Comparison of ENCODE assay signal across 11 cellular contexts in genomic region chr4:73870260-73870659, GRCh38. TPM values are rescaled to one million over a fixed set of nuclear protein-coding genes. Genes with fewer than 3 reads are reported as not detected.
DNase-seq lines count a peak whose midpoint lies in the region; ATAC-seq, FAIRE-seq and TF ChIP-seq lines count a peak whose summit lies in the region.
"Had no signal": no experiment of that assay in that cellular context is flagged by ENCODE, and none has a peak within 500 bp of the region (broad histone marks: within the 10 kb centered on the region; RNA-seq: fewer than 3 reads in every experiment).

No MANE protein-coding gene starts in this region.

- no peak overlapping the region for H3K18ac ChIP-seq in H9 (ENCODE audit: insufficient read length, low read depth, low read length)

- H3K36me3 Mint-ChIP-seq in H9 (ENCODE audit: insufficient read depth in 1 of 3, low read depth in 3 of 3), result no peaks in the 10 kb centered on the region
- H3K36me3 Mint-ChIP-seq in astrocyte (ENCODE audit: low read depth, unreplicated experiment), result peaks cover 2% of the 10 kb centered on the region
- no peaks in the 10 kb centered on the region for H3K36me3 Mint-ChIP-seq in activated T-helper 2 cell treated with anti-CD3 and anti-CD28 coated beads, Interferon-gamma antibody, Interleukin-2, Interleukin-4, amounts not matched to agents 10 μg/mL and 5 μg/mL and 100 μg/mL, durations not matched to agents 14 hours and 24 hours and 36 hours (ENCODE audit: low read depth)

- H2AFZ ChIP-seq in H9 (ENCODE audit: low read length) (no peak overlapping the region), astrocyte (ENCODE audit: low read depth, low read length) (no peak overlapping the region)

- no peak overlapping the region for H3K14ac ChIP-seq in H9 (ENCODE audit: insufficient read depth, low read length)

- intact Hi-C loops in heart right ventricle (cut with DNase I), result loop anchor here in 1 of 10 donors (5.0 kb wide), 1 partner anchor 167 kb away; the partner anchor contains the start of gene CXCL3
- intact Hi-C loops in psoas muscle (cut with DNase I), result no loop called here
- intact Hi-C loops in activated T-helper 2 cell treated with anti-CD3 and anti-CD28 coated beads, Interferon-gamma antibody, Interleukin-2, Interleukin-4, amounts not matched to agents 10 μg/mL and 5 μg/mL and 100 μg/mL, durations not matched to agents 14 hours and 24 hours and 36 hours (cut with micrococcal nuclease), result no loop called here

- FAIRE-seq in astrocyte (lab: Jason Lieb, UNC), result no peak

- H4K8ac ChIP-seq in H9 (replicated peaks; ENCODE audit: insufficient read length, low read depth, low read length), result no peak overlapping the region

- H2BK5ac ChIP-seq in H9 (ENCODE audit: insufficient read length, low read length), result no peak overlapping the region

- no peak overlapping the region for H2AK5ac ChIP-seq in H9 (ENCODE audit: insufficient read length, low read length)

- WGBS in H9 (ENCODE audit: extremely low coverage, insufficient read length, low lambda C conversion rate), result no CpG with 5 or more reads among the region's 3 CpGs
- 81 to 82% methylated on average over 3 of the region's 3 CpGs for WGBS in heart right ventricle, 2 donors
- 50 to 68% (median 63%) methylated on average over 3 of the region's 3 CpGs for WGBS in psoas muscle, 3 donors

- H3K27me3 Mint-ChIP-seq in H9 (ENCODE audit: low read depth), result peaks cover 51% of the 10 kb centered on the region
- no peaks in the 10 kb centered on the region for H3K27me3 Mint-ChIP-seq in astrocyte (ENCODE audit: low read depth, unreplicated experiment)
- H3K27me3 Mint-ChIP-seq in activated T-helper 2 cell treated with anti-CD3 and anti-CD28 coated beads, Interferon-gamma antibody, Interleukin-2, Interleukin-4, amounts not matched to agents 10 μg/mL and 5 μg/mL and 100 μg/mL, durations not matched to agents 14 hours and 24 hours and 36 hours (ENCODE audit: low read depth), result peaks cover 30% of the 10 kb centered on the region

- H2BK12ac ChIP-seq in H9 (ENCODE audit: insufficient read length, low read depth, low read length), result no peak overlapping the region

- H3K27ac Mint-ChIP-seq in H9 (no peak overlapping the region), astrocyte (ENCODE audit: unreplicated experiment) (no peak overlapping the region)
- no peak overlapping the region for H3K27ac Mint-ChIP-seq in activated T-helper 2 cell treated with anti-CD3 and anti-CD28 coated beads, Interferon-gamma antibody, Interleukin-2, Interleukin-4, amounts not matched to agents 10 μg/mL and 5 μg/mL and 100 μg/mL, durations not matched to agents 14 hours and 24 hours and 36 hours

- H3K9ac ChIP-seq in H9 (ENCODE audit: extremely low read depth, insufficient read length, low read length) (no peak overlapping the region), astrocyte (ENCODE audit: low read length) (no peak overlapping the region)

- no peak for TF ChIP-seq CTCF in H9 (conservative IDR thresholded peaks at IDR 0.05)
- no peak for TF ChIP-seq CTCF in astrocyte (IDR thresholded peaks at IDR 0.05; ENCODE audit: insufficient read depth, low read depth, low read length)
- no peak for TF ChIP-seq CTCF in heart right ventricle (IDR thresholded peaks at IDR 0.05)
- TF ChIP-seq CTCF in psoas muscle (IDR thresholded peaks at IDR 0.05), result no peak

- H3K4me2 ChIP-seq in H9 (ENCODE audit: insufficient read depth, insufficient read length, low read length), result peak overlapping the region; percentile 75
- peak overlapping the region; percentile 96 for H3K4me2 ChIP-seq in astrocyte (ENCODE audit: low read length)

- no peak overlapping the region for H3K23ac ChIP-seq in H9 (ENCODE audit: insufficient read length, low read depth, low read length)

- peaks cover 12% of the 10 kb centered on the region for H3K23me2 ChIP-seq in H9 (ENCODE audit: insufficient read length, low read depth, low read length, poor library complexity, severe bottlenecking)

- H3K27me3 ChIP-seq in H9 (ENCODE audit: insufficient read depth, low read length) (no peaks in the 10 kb centered on the region; the same call in 1 of the 2 replicates), astrocyte (ENCODE audit: insufficient read depth, low read length) (peaks cover 9% of the 10 kb centered on the region), heart right ventricle (peaks cover 0 to 19% (median 5%) of the 10 kb centered on the region in 7 donors), psoas muscle (ENCODE audit: insufficient read depth in 3 of 3, low read length in 2 of 3) (peaks cover 0 to 10% (median 10%) of the 10 kb centered on the region in 3 donors)

- no peak for DNase-seq in H9
- no peak for DNase-seq in astrocyte (ENCODE audit: low read depth)
- no peak for DNase-seq in heart right ventricle
- DNase-seq in psoas muscle, result no peak
- DNase-seq in left lobe of liver (ENCODE audit: low spot score), result no peak
- DNase-seq in hepatic stellate cell (ENCODE audit: low spot score), result no peak
- DNase-seq in activated T-helper 2 cell treated with anti-CD3 and anti-CD28 coated beads, Interferon-gamma antibody, Interleukin-2, Interleukin-4, amounts not matched to agents 10 μg/mL and 5 μg/mL and 100 μg/mL, durations not matched to agents 14 hours and 24 hours and 36 hours (ENCODE audit: low spot score), result no peak
- DNase-seq: DMS 273 treated with DMSO at 0.1 percent for 48 hours, NCI-H524 treated with DMSO at 0.1 percent for 48 hours had no signal

- H3K4me1 Mint-ChIP-seq in H9 (peaks cover 15 to 21% of the 10 kb centered on the region in 2 experiments), astrocyte (ENCODE audit: low read depth, unreplicated experiment) (peaks cover 18% of the 10 kb centered on the region)
- no peaks in the 10 kb centered on the region for H3K4me1 Mint-ChIP-seq in activated T-helper 2 cell treated with anti-CD3 and anti-CD28 coated beads, Interferon-gamma antibody, Interleukin-2, Interleukin-4, amounts not matched to agents 10 μg/mL and 5 μg/mL and 100 μg/mL, durations not matched to agents 14 hours and 24 hours and 36 hours (ENCODE audit: low read depth)

- H3K4me3 Mint-ChIP-seq in H9, result peak overlapping the region; percentile 80 to 82; a peak in 3 of 5 replicates
- peak overlapping the region; percentile 86 for H3K4me3 Mint-ChIP-seq in astrocyte (ENCODE audit: unreplicated experiment)
- H3K4me3 Mint-ChIP-seq in activated T-helper 2 cell treated with anti-CD3 and anti-CD28 coated beads, Interferon-gamma antibody, Interleukin-2, Interleukin-4, amounts not matched to agents 10 μg/mL and 5 μg/mL and 100 μg/mL, durations not matched to agents 14 hours and 24 hours and 36 hours (ENCODE audit: low read depth), result no peak overlapping the region

- no peak overlapping the region for H2BK20ac ChIP-seq in H9 (ENCODE audit: low read depth, low read length, poor library complexity, severe bottlenecking)

- H3K4me3 ChIP-seq in astrocyte (ENCODE audit: insufficient read depth, low read depth, low read length) (no peak overlapping the region), heart right ventricle (peak overlapping the region in 6 of 10 donors; percentile 50 to 75 (median 65)), psoas muscle (peak overlapping the region; percentile 67)

- H3K27ac ChIP-seq in H9 (ENCODE audit: insufficient read length, low read depth, low read length), result no peak overlapping the region
- no peak overlapping the region for H3K27ac ChIP-seq in astrocyte (ENCODE audit: low read depth, low read length)
- H3K27ac ChIP-seq in heart right ventricle, result peak overlapping the region in 3 of 10 donors; percentile 68 to 91 (median 84)
- H3K27ac ChIP-seq in psoas muscle, result no peak overlapping the region

- H3K79me2 ChIP-seq in H9 (ENCODE audit: insufficient read depth, low read length), result no peaks in the 10 kb centered on the region
- no peaks in the 10 kb centered on the region for H3K79me2 ChIP-seq in astrocyte (ENCODE audit: insufficient read depth, low read length)

- H3K9me3 ChIP-seq in H9 (ENCODE audit: control insufficient read depth, low read depth, low read length), result no peaks in the 10 kb centered on the region
- H3K9me3 ChIP-seq in astrocyte (ENCODE audit: insufficient read depth, low read depth, low read length), result no peaks in the 10 kb centered on the region
- H3K9me3 ChIP-seq in heart right ventricle, result no peaks in the 10 kb centered on the region
- H3K9me3 ChIP-seq in psoas muscle, result no peaks in the 10 kb centered on the region

- H3K4me1 ChIP-seq in H9 (ENCODE audit: insufficient read depth, low read length) (0 out of 2 replicates have a peak, but pooled peaks cover 2% of the 10 kb centered on the region), astrocyte (ENCODE audit: insufficient read depth, low read length) (no peaks in the 10 kb centered on the region), heart right ventricle (peaks cover 0 to 33% (median 12%) of the 10 kb centered on the region in 9 donors), psoas muscle (no peaks in the 10 kb centered on the region)

- H4K91ac ChIP-seq in H9 (ENCODE audit: insufficient read length, low read depth, low read length), result no peak overlapping the region

- ATAC-seq in heart right ventricle, result peak in 2 of 8 donors; percentile 27 to 38
- no peak for ATAC-seq in psoas muscle
- ATAC-seq in left lobe of liver, result no peak
- no peak for ATAC-seq in HG03378 (IDR thresholded peaks at IDR 0.05; ENCODE audit: unreplicated experiment)

- no peaks in the 10 kb centered on the region for H4K20me1 ChIP-seq in H9 (ENCODE audit: control insufficient read depth, insufficient read depth, insufficient read length)
- no peaks in the 10 kb centered on the region for H4K20me1 ChIP-seq in astrocyte (ENCODE audit: insufficient read depth, low read length)

- no peak overlapping the region for H3K4ac ChIP-seq in H9 (ENCODE audit: low read depth, low read length)

- H4K5ac ChIP-seq in H9 (ENCODE audit: insufficient read length, low read depth, low read length), result no peak overlapping the region

- no peak overlapping the region for H2BK15ac ChIP-seq in H9 (ENCODE audit: low read depth, low read length)

- no peaks in the 10 kb centered on the region for H3K9me3 Mint-ChIP-seq in H9
- H3K9me3 Mint-ChIP-seq in astrocyte (ENCODE audit: unreplicated experiment), result peaks cover 8% of the 10 kb centered on the region
- no peaks in the 10 kb centered on the region for H3K9me3 Mint-ChIP-seq in activated T-helper 2 cell treated with anti-CD3 and anti-CD28 coated beads, Interferon-gamma antibody, Interleukin-2, Interleukin-4, amounts not matched to agents 10 μg/mL and 5 μg/mL and 100 μg/mL, durations not matched to agents 14 hours and 24 hours and 36 hours

- H3K36me3 ChIP-seq in astrocyte (ENCODE audit: insufficient read depth, low read length), result no peaks in the 10 kb centered on the region
- no peaks in the 10 kb centered on the region for H3K36me3 ChIP-seq in heart right ventricle
- H3K36me3 ChIP-seq in psoas muscle (ENCODE audit: insufficient read depth in 1 of 2, low read depth in 1 of 2), result no peaks in the 10 kb centered on the region

- H2BK120ac ChIP-seq in H9 (ENCODE audit: low read depth, low read length, poor library complexity, severe bottlenecking), result no peak overlapping the region

- H3K79me1 ChIP-seq in H9 (ENCODE audit: insufficient read depth, low read depth, low read length, poor library complexity, severe bottlenecking), result no peaks in the 10 kb centered on the region

- no peak overlapping the region for H3T11ph ChIP-seq in H9 (ENCODE audit: low read length)

- H3K56ac ChIP-seq in H9 (ENCODE audit: insufficient read length, low read depth, low read length), result no peak overlapping the region

RNA-seq across cellular contexts. Expression of gene CXCL1, which starts 1.1 kb away (rescaled TPM):
- total RNA-seq in H9 (2021), result 0.20 TPM in 2 replicates
- 8.5 and 11.4 TPM in 2 replicates for total RNA-seq in astrocyte
- 10 to 100 TPM in 1 of 10 donors, 1 to 10 TPM in 6, under 1 TPM in 3; 0.30 to 15.0 (median 1.3) TPM for total RNA-seq in heart right ventricle
- polyA plus RNA-seq in heart right ventricle, result 1 to 10 TPM; 1.8 to 2.6 TPM
- total RNA-seq in psoas muscle, result 1 to 10 TPM in 2 of 4 donors, under 1 TPM in 2; 0.26 to 4.2 (median 1.4) TPM
- 1 to 10 TPM; 1.2 to 2.1 (median 1.6) TPM for polyA plus RNA-seq in psoas muscle
- total RNA-seq in left lobe of liver, result 0.23 TPM
- total RNA-seq in activated T-helper 2 cell treated with anti-CD3 and anti-CD28 coated beads, Interferon-gamma antibody, Interleukin-2, Interleukin-4, amounts not matched to agents 10 μg/mL and 5 μg/mL and 100 μg/mL, durations not matched to agents 14 hours and 24 hours and 36 hours, result not detected in 2 replicates
- polyA plus RNA-seq: neural cell had no signal

RNA-seq across cellular contexts. Expression of gene PF4V1, which starts 17.2 kb away (rescaled TPM):
- total RNA-seq in H9 (2021), result not detected in 2 replicates
- total RNA-seq in astrocyte, result not detected in 2 replicates
- total RNA-seq in heart right ventricle, result not detected
- not detected for polyA plus RNA-seq in heart right ventricle
- not detected for total RNA-seq in psoas muscle
- under 1 TPM in 1 of 3 donors, not detected in 2; 0.14 TPM for polyA plus RNA-seq in psoas muscle
- total RNA-seq in left lobe of liver, result not detected
- total RNA-seq in activated T-helper 2 cell treated with anti-CD3 and anti-CD28 coated beads, Interferon-gamma antibody, Interleukin-2, Interleukin-4, amounts not matched to agents 10 μg/mL and 5 μg/mL and 100 μg/mL, durations not matched to agents 14 hours and 24 hours and 36 hours, result not detected in 2 replicates
- polyA plus RNA-seq: neural cell had no signal

RNA-seq across cellular contexts. Expression of gene CXCL6, which starts 33.8 kb away (rescaled TPM):
- total RNA-seq in H9 (2021) (0.85 and 1.3 TPM in 2 replicates), astrocyte (16.7 and 18.5 TPM in 2 replicates), heart right ventricle (1 to 10 TPM in 1 of 10 donors, under 1 TPM in 1, not detected in 8; 0.28 to 3.7 TPM), psoas muscle (under 1 TPM in 2 of 4 donors, not detected in 2; 0.21 to 0.54 TPM), left lobe of liver (1.1 TPM)
- polyA plus RNA-seq in heart right ventricle (under 1 TPM in 1 of 2 donors, not detected in 1; 0.16 TPM), psoas muscle (under 1 TPM in 2 of 3 donors, not detected in 1; 0.04 to 0.07 TPM)
- total RNA-seq in activated T-helper 2 cell treated with anti-CD3 and anti-CD28 coated beads, Interferon-gamma antibody, Interleukin-2, Interleukin-4, amounts not matched to agents 10 μg/mL and 5 μg/mL and 100 μg/mL, durations not matched to agents 14 hours and 24 hours and 36 hours, result not detected in 2 replicates
- polyA plus RNA-seq: neural cell had no signal
